In genomic region chr3:140816372-140816771, GRCh38 we compare ENCODE assay signal across 1 cellular context.
TF ChIP-seq lines count a peak whose summit lies in the region.

No MANE protein-coding gene starts in this region.

TF ChIP-seq in HepG2, 621 proteins besides CTCF, POLR2A, EP300 and RAD21 (continued from another document):
- no peak for TF ChIP-seq RAD51 (IDR thresholded peaks at IDR 0.05; ENCODE audit: borderline replicate concordance)
- no peak for TF ChIP-seq ZNF33B (CRISPR knock-in tag; IDR thresholded peaks at IDR 0.05)
- TF ChIP-seq ZKSCAN8 (CRISPR knock-in tag; IDR thresholded peaks at IDR 0.05; ENCODE audit: borderline replicate concordance), result no peak
- no peak for TF ChIP-seq SIN3A (IDR thresholded peaks at IDR 0.05; ENCODE audit: borderline replicate concordance, low read depth, low read length)
- no peak for TF ChIP-seq ZNF574 (CRISPR knock-in tag; IDR thresholded peaks at IDR 0.05)
- no peak for TF ChIP-seq GTF3A (CRISPR knock-in tag; conservative IDR thresholded peaks at IDR 0.05)
- no peak for TF ChIP-seq HMG20A (CRISPR knock-in tag; IDR thresholded peaks at IDR 0.05; ENCODE audit: borderline replicate concordance)
- no peak for TF ChIP-seq ZBTB39 (CRISPR knock-in tag; IDR thresholded peaks at IDR 0.05)
- TF ChIP-seq ZNF276 (CRISPR knock-in tag; IDR thresholded peaks at IDR 0.05; ENCODE audit: low read depth), result no peak
- TF ChIP-seq GMEB2 (CRISPR knock-in tag; IDR thresholded peaks at IDR 0.05; ENCODE audit: low read depth), result no peak
- TF ChIP-seq SNAPC2 (CRISPR knock-in tag; IDR thresholded peaks at IDR 0.05), result no peak
